8 cellular contexts compared by ENCODE assay signal in the genomic region with DNA sequence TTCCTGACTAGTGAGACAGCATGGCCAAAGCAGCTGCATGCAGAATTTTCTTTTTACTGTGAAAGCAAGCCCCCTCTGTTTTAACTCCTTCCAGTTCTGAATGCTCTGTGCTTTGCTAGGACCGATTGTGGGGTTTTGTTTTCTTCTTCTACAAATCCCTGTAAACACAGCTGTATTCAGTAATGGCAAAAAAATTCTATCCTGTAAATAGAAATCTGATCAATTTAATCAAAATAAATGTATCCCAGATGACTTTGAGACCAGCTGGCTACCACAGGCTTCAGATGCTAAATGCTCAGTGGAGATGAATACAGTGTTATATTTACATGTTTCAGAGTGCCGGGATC.
DNase-seq lines count a peak whose midpoint lies in the region; ATAC-seq, FAIRE-seq and TF ChIP-seq lines count a peak whose summit lies in the region.
"Had no signal": no experiment of that assay in that cellular context is flagged by ENCODE, and none has a peak within 500 bp of the region (broad histone marks: within the 10 kb centered on the region; RNA-seq: fewer than 3 reads in every experiment).

No MANE protein-coding gene starts in this region.

- H3K27me3 ChIP-seq in BJ (ENCODE audit: control insufficient read depth, insufficient read depth, low read length) (no peaks in the 10 kb centered on the region), IMR-90 (ENCODE audit: control insufficient read depth, insufficient read depth, low read length) (no peaks in the 10 kb centered on the region), endodermal cell (ENCODE audit: control insufficient read depth, insufficient read depth, low read length, poor library complexity, severe bottlenecking) (no peaks in the 10 kb centered on the region)
- H3K27me3 ChIP-seq: colonic mucosa had no signal

- no peak overlapping the region for H3K27ac Mint-ChIP-seq in endodermal cell
- peak overlapping the region; percentile 88 for H3K27ac Mint-ChIP-seq in osteocyte (ENCODE audit: unreplicated experiment)
- no peak overlapping the region for H3K27ac Mint-ChIP-seq in activated CD4-positive, alpha-beta memory T cell treated with anti-CD3 and anti-CD28 coated beads, Interleukin-2, amount 10 ng/mL, durations not matched to agents 7 days and 5 days

- peak overlapping the region; percentile 89 for H4K5ac ChIP-seq in IMR-90 (ENCODE audit: low read depth, low read length)

- no peak for TF ChIP-seq RAD21 in IMR-90 (IDR thresholded peaks at IDR 0.05; ENCODE audit: low read length)

- H2AK9ac ChIP-seq in IMR-90 (replicated peaks; ENCODE audit: low read depth, low read length, poor library complexity) = peak overlapping the region; percentile 73

- peak overlapping the region; percentile 94 for H3K14ac ChIP-seq in IMR-90 (replicated peaks; ENCODE audit: low read depth, low read length)

- peak overlapping the region; percentile 95 for H4K91ac ChIP-seq in IMR-90 (ENCODE audit: insufficient read depth, low read depth, low read length)

- H3K4me3 Mint-ChIP-seq in endodermal cell = no peak overlapping the region
- H3K4me3 Mint-ChIP-seq in osteocyte (ENCODE audit: unreplicated experiment) = no peak overlapping the region
- no peak overlapping the region for H3K4me3 Mint-ChIP-seq in activated CD4-positive, alpha-beta memory T cell treated with anti-CD3 and anti-CD28 coated beads, Interleukin-2, amount 10 ng/mL, durations not matched to agents 7 days and 5 days

- H2BK20ac ChIP-seq in IMR-90 (ENCODE audit: low read depth, low read length) = peak overlapping the region; percentile 93

- H3K27me3 Mint-ChIP-seq in endodermal cell (ENCODE audit: insufficient read depth) (no peaks in the 10 kb centered on the region), osteocyte (ENCODE audit: unreplicated experiment) (peaks cover 2% of the 10 kb centered on the region)
- H3K27me3 Mint-ChIP-seq in activated CD4-positive, alpha-beta memory T cell treated with anti-CD3 and anti-CD28 coated beads, Interleukin-2, amount 10 ng/mL, durations not matched to agents 7 days and 5 days = peaks cover 24% of the 10 kb centered on the region

- BruUV-seq in IMR-90 (replicated peaks; lab: Mats Ljungman, UMichigan) = no TSS peak

- ATAC-seq in IMR-90 (ENCODE audit: low read depth) (peak; percentile 39), GM21526 (IDR thresholded peaks at IDR 0.05; ENCODE audit: low FRiP score, unreplicated experiment) (no peak)

- no peak for TF ChIP-seq POLR2A in IMR-90 (IDR thresholded peaks at IDR 0.05; ENCODE audit: low read depth, low read length)

- H3K9me1 ChIP-seq in IMR-90 (ENCODE audit: insufficient read depth, low read length) = peaks cover 12% of the 10 kb centered on the region; the same call in 1 of the 2 replicates

- peak overlapping the region; percentile 58; the same call in 1 of the 2 replicates for H3K9ac ChIP-seq in IMR-90 (ENCODE audit: low read depth, low read length)
- no peak overlapping the region for H3K9ac ChIP-seq in endodermal cell (ENCODE audit: extremely low read depth, low read length, poor library complexity, severe bottlenecking)

- peak overlapping the region; percentile 80 for H2BK5ac ChIP-seq in IMR-90 (ENCODE audit: low read depth, low read length, poor library complexity, severe bottlenecking)

- in situ Hi-C loops in IMR-90 (cut with MboI; ENCODE audit: low sequenced_read_pairs) = loop anchor here (10.0 to 25.0 kb wide), 2 partner anchors 553 to 1585 kb away; partner anchors contain the start of gene SOX4

- TF ChIP-seq CTCF in BJ (IDR thresholded peaks at IDR 0.05; ENCODE audit: insufficient read depth, low read depth, low read length) = no peak
- no peak for TF ChIP-seq CTCF in IMR-90 (conservative IDR thresholded peaks at IDR 0.05; ENCODE audit: low read depth, low read length)
- TF ChIP-seq CTCF in endodermal cell (conservative IDR thresholded peaks at IDR 0.05) = no peak
- no peak for TF ChIP-seq CTCF in osteocyte (IDR thresholded peaks at IDR 0.05)

- POLR2A ChIA-PET in BJ (lab: Charles Lee) = interaction anchor here (0.8 kb wide), 1 partner anchor 1299 kb away, joined by 3 read pairs; no protein-coding TSS in a partner anchor
- POLR2A ChIA-PET in IMR-90 (lab: Charles Lee; ENCODE audit: unreplicated experiment) = interaction anchor here (0.5 to 4.8 kb wide), 2 partner anchors 204 to 552 kb away, joined by 3 to 36 read pairs; partner anchors contain the start of gene SOX4
- POLR2A ChIA-PET in activated CD4-positive, alpha-beta memory T cell treated with anti-CD3 and anti-CD28 coated beads, Interleukin-2, amount 10 ng/mL, durations not matched to agents 7 days and 5 days (lab: Charles Lee) = no interaction called here

- H3K4me3 ChIP-seq in BJ (ENCODE audit: low read depth, low read length) (peak overlapping the region; percentile 47), IMR-90 (ENCODE audit: insufficient read depth, low read depth, low read length) (no peak overlapping the region), endodermal cell (ENCODE audit: low read length) (no peak overlapping the region)

- H3K9me3 Mint-ChIP-seq in endodermal cell = no peaks in the 10 kb centered on the region
- H3K9me3 Mint-ChIP-seq in osteocyte (ENCODE audit: unreplicated experiment) = no peaks in the 10 kb centered on the region
- no peaks in the 10 kb centered on the region for H3K9me3 Mint-ChIP-seq in activated CD4-positive, alpha-beta memory T cell treated with anti-CD3 and anti-CD28 coated beads, Interleukin-2, amount 10 ng/mL, durations not matched to agents 7 days and 5 days

- peak overlapping the region; percentile 87; the same call in 2 of the 3 replicates for H2BK15ac ChIP-seq in IMR-90 (ENCODE audit: low read depth, low read length)

- H3K4me1 Mint-ChIP-seq in endodermal cell = peaks cover 50% of the 10 kb centered on the region
- peaks cover 48% of the 10 kb centered on the region for H3K4me1 Mint-ChIP-seq in osteocyte (ENCODE audit: unreplicated experiment)
- H3K4me1 Mint-ChIP-seq in activated CD4-positive, alpha-beta memory T cell treated with anti-CD3 and anti-CD28 coated beads, Interleukin-2, amount 10 ng/mL, durations not matched to agents 7 days and 5 days = no peaks in the 10 kb centered on the region

- H2AFZ ChIP-seq in IMR-90 (replicated peaks; ENCODE audit: low read length, poor library complexity) = peak overlapping the region; percentile 79

- H3K23ac ChIP-seq in IMR-90 (ENCODE audit: low read depth, low read length) = peak overlapping the region; percentile 95

- intact Hi-C loops in IMR-90 (cut with micrococcal nuclease) = loop anchor here (1.0 to 10.0 kb wide), 11 partner anchors 100 to 1583 kb away; no protein-coding TSS in a partner anchor

- peak overlapping the region; percentile 95 for H3K4ac ChIP-seq in IMR-90 (ENCODE audit: low read depth, low read length)

- H3K56ac ChIP-seq in IMR-90 (ENCODE audit: extremely low read depth, insufficient read depth, low read length) = peak overlapping the region; percentile 94; the same call in 1 of the 2 replicates

- FAIRE-seq in HTR-8/SVneo (lab: Jason Lieb, UNC) = no peak

- dilution Hi-C loops in IMR-90 (cut with HindIII; ENCODE audit: low sequenced_read_pairs, unreplicated experiment) = no loop called here

- H4K20me1 ChIP-seq in IMR-90 (ENCODE audit: insufficient read depth, low read length) = no peaks in the 10 kb centered on the region

- H3K4me2 ChIP-seq in IMR-90 (ENCODE audit: low read depth, low read length) = peak overlapping the region; percentile 61

- CTCF ChIA-PET in BJ (lab: Yijun Ruan, JAX) = interaction anchor here (0.6 to 1.1 kb wide), 4 partner anchors 10 to 559 kb away, joined by 3 to 5 read pairs (median 4); no protein-coding TSS in a partner anchor
- CTCF ChIA-PET in IMR-90 (lab: Yijun Ruan, JAX) = interaction anchor here (0.6 to 1.1 kb wide), 4 partner anchors 567 to 1271 kb away, joined by 3 to 5 read pairs (median 4); no protein-coding TSS in a partner anchor
- CTCF ChIA-PET in activated CD4-positive, alpha-beta memory T cell treated with anti-CD3 and anti-CD28 coated beads, Interleukin-2, amount 10 ng/mL, durations not matched to agents 7 days and 5 days (lab: Charles Lee) = no interaction called here

- no peak for DNase-seq in BJ (ENCODE audit: low read depth)
- peak; percentile 90 for DNase-seq in IMR-90
- DNase-seq in endodermal cell = no peak
- DNase-seq in osteocyte (ENCODE audit: extremely low spot score, unreplicated experiment) = no peak
- no peak for DNase-seq in HTR-8/SVneo (ENCODE audit: insufficient read length, low spot score)
- no peak for DNase-seq in activated CD4-positive, alpha-beta memory T cell treated with anti-CD3 and anti-CD28 coated beads, Interleukin-2, amount 10 ng/mL, durations not matched to agents 7 days and 5 days

- 0 out of 4 replicates have a peak, but pooled peaks cover 0 to 3% of the 10 kb centered on the region in 2 experiments for H3K79me1 ChIP-seq in IMR-90 (ENCODE audit: low read depth in 1 of 2, low read length in 2 of 2)

- H3K4me1 ChIP-seq in IMR-90 (ENCODE audit: control insufficient read depth, insufficient read depth, low read length) (peaks cover 22% of the 10 kb centered on the region), endodermal cell (ENCODE audit: control insufficient read depth, insufficient read depth, low read length) (peaks cover 10% of the 10 kb centered on the region)
- H3K4me1 ChIP-seq: colonic mucosa had no signal

- peak overlapping the region; percentile 97 for H2BK120ac ChIP-seq in IMR-90 (ENCODE audit: low read depth, low read length)

- peak overlapping the region; percentile 88 for H2AK5ac ChIP-seq in IMR-90 (ENCODE audit: low read depth, low read length)

- WGBS in IMR-90 (ENCODE audit: extremely low coverage in 2 of 2, insufficient read length in 1 of 2), 2 experiments = 0% methylated on average over 1 of the region's 2 CpGs; no CpG with 5 or more reads in 1 of the 2 experiments
- WGBS in endodermal cell (ENCODE audit: insufficient coverage in 1 of 2, insufficient read length in 1 of 2), 2 experiments = 83 to 92% methylated on average over 2 of the region's 2 CpGs

- H3K36me3 Mint-ChIP-seq in endodermal cell (ENCODE audit: low read depth) = peaks cover 17% of the 10 kb centered on the region
- H3K36me3 Mint-ChIP-seq in osteocyte (ENCODE audit: unreplicated experiment) = no peaks in the 10 kb centered on the region
- H3K36me3 Mint-ChIP-seq in activated CD4-positive, alpha-beta memory T cell treated with anti-CD3 and anti-CD28 coated beads, Interleukin-2, amount 10 ng/mL, durations not matched to agents 7 days and 5 days (ENCODE audit: low read depth) = no peaks in the 10 kb centered on the region

- H4K8ac ChIP-seq in IMR-90 (ENCODE audit: low read depth in 2 of 2, low read length in 2 of 2) = peak overlapping the region; percentile 26 to 88

- H3K36me3 ChIP-seq in BJ (ENCODE audit: control insufficient read depth, insufficient read depth, low read length) (no peaks in the 10 kb centered on the region), IMR-90 (ENCODE audit: control insufficient read depth, insufficient read depth, low read length) (no peaks in the 10 kb centered on the region), endodermal cell (ENCODE audit: control insufficient read depth, insufficient read depth, low read length) (peaks cover 11% of the 10 kb centered on the region)
- H3K36me3 ChIP-seq: colonic mucosa had no signal

- peak overlapping the region; percentile 94 for H3K18ac ChIP-seq in IMR-90 (ENCODE audit: low read depth, low read length)

- H3K27ac ChIP-seq in IMR-90 (ENCODE audit: insufficient read depth, low read length) = peak overlapping the region; percentile 95
- H3K27ac ChIP-seq in endodermal cell (ENCODE audit: low read depth, low read length) = peak overlapping the region; percentile 98
- H3K27ac ChIP-seq: colonic mucosa had no signal

- no peaks in the 10 kb centered on the region for H3K9me3 ChIP-seq in IMR-90 (ENCODE audit: control insufficient read depth, insufficient read depth, low read length)
- no peaks in the 10 kb centered on the region for H3K9me3 ChIP-seq in endodermal cell (ENCODE audit: control insufficient read depth, low read length)
- H3K9me3 ChIP-seq: colonic mucosa had no signal
